1 cellular context compared by ENCODE assay signal in the genomic region with DNA sequence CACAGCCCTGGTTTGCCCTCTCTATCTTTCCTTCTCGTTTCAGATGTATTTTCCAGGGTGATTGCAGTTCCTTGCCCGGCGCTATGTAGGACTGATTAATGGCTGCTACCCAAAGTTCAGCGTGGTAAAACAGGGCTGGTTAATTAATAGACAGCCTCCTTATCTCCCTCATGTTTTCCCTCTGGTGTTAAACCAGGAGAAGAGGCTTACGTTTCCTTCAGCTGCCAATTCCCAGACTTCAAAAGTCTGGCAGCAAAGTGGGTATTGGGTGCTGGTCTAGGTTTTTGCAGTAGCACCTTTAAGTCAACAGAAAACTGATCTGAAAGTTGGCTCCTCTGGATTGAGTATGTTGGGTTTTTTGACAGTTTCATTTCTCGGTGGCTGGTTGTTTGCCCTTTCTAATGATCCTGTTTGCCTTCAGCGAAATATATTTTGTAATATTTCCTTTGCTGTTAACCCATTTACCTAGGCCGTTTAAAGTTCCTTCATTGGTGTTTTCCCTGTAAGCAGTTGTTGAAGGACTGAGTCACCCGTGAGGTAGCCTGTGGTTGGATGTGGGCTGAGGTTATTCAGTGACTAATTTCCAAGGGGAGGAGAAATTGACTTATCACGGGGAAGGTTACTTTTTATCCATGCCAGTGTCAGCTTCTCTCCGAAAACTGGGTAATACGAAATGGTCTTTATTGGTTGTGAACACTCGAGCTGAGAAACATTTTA.
TF ChIP-seq lines count a peak whose summit lies in the region.

No MANE protein-coding gene starts in this region.

TF ChIP-seq in GM12878, 131 proteins besides CTCF, POLR2A, EP300 and RAD21 (continued from another document and continues in another):
- TF ChIP-seq SPI1 (IDR thresholded peaks at IDR 0.05; ENCODE audit: borderline replicate concordance, insufficient read depth, low read depth, low read length) (peak; percentile 12; the same call in 1 of the 2 replicates), JUNB (IDR thresholded peaks at IDR 0.05) (peak; percentile 40; the same call in 1 of the 2 replicates), ZNF384 (IDR thresholded peaks at IDR 0.05; ENCODE audit: borderline replicate concordance, low read depth, low read length) (no peak), CHD1 (IDR thresholded peaks at IDR 0.05; ENCODE audit: low read depth, low read length) (no peak), RFX5 (IDR thresholded peaks at IDR 0.05; ENCODE audit: low read depth, low read length) (no peak), IRF4 (IDR thresholded peaks at IDR 0.05; ENCODE audit: low read depth, low read length) (0 out of 2 replicates have a peak, but pooled peaks have one; percentile 15), BHLHE40 (IDR thresholded peaks at IDR 0.05; ENCODE audit: borderline replicate concordance in 1 of 2, low read depth in 2 of 2, low read length in 1 of 2) (peak in 1 of 2 experiments; percentile 53; a peak in 2 of 4 replicates), KAT2A (conservative IDR thresholded peaks at IDR 0.05; ENCODE audit: control insufficient read depth, low read depth, low read length) (no peak), CBX5 (IDR thresholded peaks at IDR 0.05; ENCODE audit: low read depth) (no peak), PAX5 (IDR thresholded peaks at IDR 0.05; ENCODE audit: borderline replicate concordance, low read depth, low read length) (no peak; the same call in 1 of the 2 replicates), RCOR1 (conservative IDR thresholded peaks at IDR 0.05; ENCODE audit: low read depth, low read length) (no peak), CEBPB (IDR thresholded peaks at IDR 0.05; ENCODE audit: borderline replicate concordance in 1 of 2, low read depth in 2 of 2, low read length in 2 of 2) (no peak), STAT3 (IDR thresholded peaks at IDR 0.05; ENCODE audit: low read depth, low read length) (no peak), TAF1 (IDR thresholded peaks at IDR 0.05; ENCODE audit: borderline replicate concordance, low read depth, low read length) (no peak), MTA3 (IDR thresholded peaks at IDR 0.05; ENCODE audit: borderline replicate concordance, low read length) (no peak), SREBF1 (IDR thresholded peaks at IDR 0.05; ENCODE audit: low read length) (no peak), NBN (IDR thresholded peaks at IDR 0.05) (peak; percentile 31; the same call in 1 of the 2 replicates), CBFB (IDR thresholded peaks at IDR 0.05; ENCODE audit: low read depth) (no peak), ZNF217 (IDR thresholded peaks at IDR 0.05) (peak; percentile 34; the same call in 1 of the 2 replicates), MTA2 (IDR thresholded peaks at IDR 0.05; ENCODE audit: low read depth) (peak; percentile 79), BRCA1 (IDR thresholded peaks at IDR 0.05; ENCODE audit: low read depth, low read length) (no peak), CHD2 (IDR thresholded peaks at IDR 0.05; ENCODE audit: borderline replicate concordance, low read depth, low read length) (no peak), NR2F1 (conservative IDR thresholded peaks at IDR 0.05) (peak; percentile 69), ETV6 (conservative IDR thresholded peaks at IDR 0.05 in 1 of 2, IDR thresholded peaks at IDR 0.05 in 1 of 2; ENCODE audit: borderline replicate concordance in 1 of 2, low read depth in 1 of 2) (no peak)
- TF ChIP-seq, protein P1, sequence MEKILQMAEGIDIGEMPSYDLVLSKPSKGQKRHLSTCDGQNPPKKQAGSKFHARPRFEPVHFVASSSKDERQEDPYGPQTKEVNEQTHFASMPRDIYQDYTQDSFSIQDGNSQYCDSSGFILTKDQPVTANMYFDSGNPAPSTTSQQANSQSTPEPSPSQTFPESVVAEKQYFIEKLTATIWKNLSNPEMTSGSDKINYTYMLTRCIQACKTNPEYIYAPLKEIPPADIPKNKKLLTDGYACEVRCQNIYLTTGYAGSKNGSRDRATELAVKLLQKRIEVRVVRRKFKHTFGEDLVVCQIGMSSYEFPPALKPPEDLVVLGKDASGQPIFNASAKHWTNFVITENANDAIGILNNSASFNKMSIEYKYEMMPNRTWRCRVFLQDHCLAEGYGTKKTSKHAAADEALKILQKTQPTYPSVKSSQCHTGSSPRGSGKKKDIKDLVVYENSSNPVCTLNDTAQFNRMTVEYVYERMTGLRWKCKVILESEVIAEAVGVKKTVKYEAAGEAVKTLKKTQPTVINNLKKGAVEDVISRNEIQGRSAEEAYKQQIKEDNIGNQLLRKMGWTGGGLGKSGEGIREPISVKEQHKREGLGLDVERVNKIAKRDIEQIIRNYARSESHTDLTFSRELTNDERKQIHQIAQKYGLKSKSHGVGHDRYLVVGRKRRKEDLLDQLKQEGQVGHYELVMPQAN (conservative IDR thresholded peaks at IDR 0.05) = no peak
- TF ChIP-seq, protein P2, sequence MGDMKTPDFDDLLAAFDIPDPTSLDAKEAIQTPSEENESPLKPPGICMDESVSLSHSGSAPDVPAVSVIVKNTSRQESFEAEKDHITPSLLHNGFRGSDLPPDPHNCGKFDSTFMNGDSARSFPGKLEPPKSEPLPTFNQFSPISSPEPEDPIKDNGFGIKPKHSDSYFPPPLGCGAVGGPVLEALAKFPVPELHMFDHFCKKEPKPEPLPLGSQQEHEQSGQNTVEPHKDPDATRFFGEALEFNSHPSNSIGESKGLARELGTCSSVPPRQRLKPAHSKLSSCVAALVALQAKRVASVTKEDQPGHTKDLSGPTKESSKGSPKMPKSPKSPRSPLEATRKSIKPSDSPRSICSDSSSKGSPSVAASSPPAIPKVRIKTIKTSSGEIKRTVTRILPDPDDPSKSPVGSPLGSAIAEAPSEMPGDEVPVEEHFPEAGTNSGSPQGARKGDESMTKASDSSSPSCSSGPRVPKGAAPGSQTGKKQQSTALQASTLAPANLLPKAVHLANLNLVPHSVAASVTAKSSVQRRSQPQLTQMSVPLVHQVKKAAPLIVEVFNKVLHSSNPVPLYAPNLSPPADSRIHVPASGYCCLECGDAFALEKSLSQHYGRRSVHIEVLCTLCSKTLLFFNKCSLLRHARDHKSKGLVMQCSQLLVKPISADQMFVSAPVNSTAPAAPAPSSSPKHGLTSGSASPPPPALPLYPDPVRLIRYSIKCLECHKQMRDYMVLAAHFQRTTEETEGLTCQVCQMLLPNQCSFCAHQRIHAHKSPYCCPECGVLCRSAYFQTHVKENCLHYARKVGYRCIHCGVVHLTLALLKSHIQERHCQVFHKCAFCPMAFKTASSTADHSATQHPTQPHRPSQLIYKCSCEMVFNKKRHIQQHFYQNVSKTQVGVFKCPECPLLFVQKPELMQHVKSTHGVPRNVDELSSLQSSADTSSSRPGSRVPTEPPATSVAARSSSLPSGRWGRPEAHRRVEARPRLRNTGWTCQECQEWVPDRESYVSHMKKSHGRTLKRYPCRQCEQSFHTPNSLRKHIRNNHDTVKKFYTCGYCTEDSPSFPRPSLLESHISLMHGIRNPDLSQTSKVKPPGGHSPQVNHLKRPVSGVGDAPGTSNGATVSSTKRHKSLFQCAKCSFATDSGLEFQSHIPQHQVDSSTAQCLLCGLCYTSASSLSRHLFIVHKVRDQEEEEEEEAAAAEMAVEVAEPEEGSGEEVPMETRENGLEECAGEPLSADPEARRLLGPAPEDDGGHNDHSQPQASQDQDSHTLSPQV (IDR thresholded peaks at IDR 0.05) = no peak
- TF ChIP-seq, protein P3, sequence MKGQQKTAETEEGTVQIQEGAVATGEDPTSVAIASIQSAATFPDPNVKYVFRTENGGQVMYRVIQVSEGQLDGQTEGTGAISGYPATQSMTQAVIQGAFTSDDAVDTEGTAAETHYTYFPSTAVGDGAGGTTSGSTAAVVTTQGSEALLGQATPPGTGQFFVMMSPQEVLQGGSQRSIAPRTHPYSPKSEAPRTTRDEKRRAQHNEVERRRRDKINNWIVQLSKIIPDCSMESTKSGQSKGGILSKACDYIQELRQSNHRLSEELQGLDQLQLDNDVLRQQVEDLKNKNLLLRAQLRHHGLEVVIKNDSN (IDR thresholded peaks at IDR 0.05; ENCODE audit: borderline replicate concordance, extremely low read length, insufficient read depth, low read depth, low read length) = no peak
- TF ChIP-seq, protein P4, sequence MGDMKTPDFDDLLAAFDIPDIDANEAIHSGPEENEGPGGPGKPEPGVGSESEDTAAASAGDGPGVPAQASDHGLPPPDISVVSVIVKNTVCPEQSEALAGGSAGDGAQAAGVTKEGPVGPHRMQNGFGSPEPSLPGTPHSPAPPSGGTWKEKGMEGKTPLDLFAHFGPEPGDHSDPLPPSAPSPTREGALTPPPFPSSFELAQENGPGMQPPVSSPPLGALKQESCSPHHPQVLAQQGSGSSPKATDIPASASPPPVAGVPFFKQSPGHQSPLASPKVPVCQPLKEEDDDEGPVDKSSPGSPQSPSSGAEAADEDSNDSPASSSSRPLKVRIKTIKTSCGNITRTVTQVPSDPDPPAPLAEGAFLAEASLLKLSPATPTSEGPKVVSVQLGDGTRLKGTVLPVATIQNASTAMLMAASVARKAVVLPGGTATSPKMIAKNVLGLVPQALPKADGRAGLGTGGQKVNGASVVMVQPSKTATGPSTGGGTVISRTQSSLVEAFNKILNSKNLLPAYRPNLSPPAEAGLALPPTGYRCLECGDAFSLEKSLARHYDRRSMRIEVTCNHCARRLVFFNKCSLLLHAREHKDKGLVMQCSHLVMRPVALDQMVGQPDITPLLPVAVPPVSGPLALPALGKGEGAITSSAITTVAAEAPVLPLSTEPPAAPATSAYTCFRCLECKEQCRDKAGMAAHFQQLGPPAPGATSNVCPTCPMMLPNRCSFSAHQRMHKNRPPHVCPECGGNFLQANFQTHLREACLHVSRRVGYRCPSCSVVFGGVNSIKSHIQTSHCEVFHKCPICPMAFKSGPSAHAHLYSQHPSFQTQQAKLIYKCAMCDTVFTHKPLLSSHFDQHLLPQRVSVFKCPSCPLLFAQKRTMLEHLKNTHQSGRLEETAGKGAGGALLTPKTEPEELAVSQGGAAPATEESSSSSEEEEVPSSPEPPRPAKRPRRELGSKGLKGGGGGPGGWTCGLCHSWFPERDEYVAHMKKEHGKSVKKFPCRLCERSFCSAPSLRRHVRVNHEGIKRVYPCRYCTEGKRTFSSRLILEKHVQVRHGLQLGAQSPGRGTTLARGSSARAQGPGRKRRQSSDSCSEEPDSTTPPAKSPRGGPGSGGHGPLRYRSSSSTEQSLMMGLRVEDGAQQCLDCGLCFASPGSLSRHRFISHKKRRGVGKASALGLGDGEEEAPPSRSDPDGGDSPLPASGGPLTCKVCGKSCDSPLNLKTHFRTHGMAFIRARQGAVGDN (IDR thresholded peaks at IDR 0.05) = no peak
- TF ChIP-seq, protein P5, sequence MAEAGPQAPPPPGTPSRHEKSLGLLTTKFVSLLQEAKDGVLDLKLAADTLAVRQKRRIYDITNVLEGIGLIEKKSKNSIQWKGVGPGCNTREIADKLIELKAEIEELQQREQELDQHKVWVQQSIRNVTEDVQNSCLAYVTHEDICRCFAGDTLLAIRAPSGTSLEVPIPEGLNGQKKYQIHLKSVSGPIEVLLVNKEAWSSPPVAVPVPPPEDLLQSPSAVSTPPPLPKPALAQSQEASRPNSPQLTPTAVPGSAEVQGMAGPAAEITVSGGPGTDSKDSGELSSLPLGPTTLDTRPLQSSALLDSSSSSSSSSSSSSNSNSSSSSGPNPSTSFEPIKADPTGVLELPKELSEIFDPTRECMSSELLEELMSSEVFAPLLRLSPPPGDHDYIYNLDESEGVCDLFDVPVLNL (IDR thresholded peaks at IDR 0.05; ENCODE audit: low read depth, low read length) = no peak
- TF ChIP-seq, protein P6, sequence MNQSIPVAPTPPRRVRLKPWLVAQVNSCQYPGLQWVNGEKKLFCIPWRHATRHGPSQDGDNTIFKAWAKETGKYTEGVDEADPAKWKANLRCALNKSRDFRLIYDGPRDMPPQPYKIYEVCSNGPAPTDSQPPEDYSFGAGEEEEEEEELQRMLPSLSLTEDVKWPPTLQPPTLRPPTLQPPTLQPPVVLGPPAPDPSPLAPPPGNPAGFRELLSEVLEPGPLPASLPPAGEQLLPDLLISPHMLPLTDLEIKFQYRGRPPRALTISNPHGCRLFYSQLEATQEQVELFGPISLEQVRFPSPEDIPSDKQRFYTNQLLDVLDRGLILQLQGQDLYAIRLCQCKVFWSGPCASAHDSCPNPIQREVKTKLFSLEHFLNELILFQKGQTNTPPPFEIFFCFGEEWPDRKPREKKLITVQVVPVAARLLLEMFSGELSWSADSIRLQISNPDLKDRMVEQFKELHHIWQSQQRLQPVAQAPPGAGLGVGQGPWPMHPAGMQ (IDR thresholded peaks at IDR 0.05; ENCODE audit: borderline replicate concordance) = no peak
- TF ChIP-seq, protein P7, sequence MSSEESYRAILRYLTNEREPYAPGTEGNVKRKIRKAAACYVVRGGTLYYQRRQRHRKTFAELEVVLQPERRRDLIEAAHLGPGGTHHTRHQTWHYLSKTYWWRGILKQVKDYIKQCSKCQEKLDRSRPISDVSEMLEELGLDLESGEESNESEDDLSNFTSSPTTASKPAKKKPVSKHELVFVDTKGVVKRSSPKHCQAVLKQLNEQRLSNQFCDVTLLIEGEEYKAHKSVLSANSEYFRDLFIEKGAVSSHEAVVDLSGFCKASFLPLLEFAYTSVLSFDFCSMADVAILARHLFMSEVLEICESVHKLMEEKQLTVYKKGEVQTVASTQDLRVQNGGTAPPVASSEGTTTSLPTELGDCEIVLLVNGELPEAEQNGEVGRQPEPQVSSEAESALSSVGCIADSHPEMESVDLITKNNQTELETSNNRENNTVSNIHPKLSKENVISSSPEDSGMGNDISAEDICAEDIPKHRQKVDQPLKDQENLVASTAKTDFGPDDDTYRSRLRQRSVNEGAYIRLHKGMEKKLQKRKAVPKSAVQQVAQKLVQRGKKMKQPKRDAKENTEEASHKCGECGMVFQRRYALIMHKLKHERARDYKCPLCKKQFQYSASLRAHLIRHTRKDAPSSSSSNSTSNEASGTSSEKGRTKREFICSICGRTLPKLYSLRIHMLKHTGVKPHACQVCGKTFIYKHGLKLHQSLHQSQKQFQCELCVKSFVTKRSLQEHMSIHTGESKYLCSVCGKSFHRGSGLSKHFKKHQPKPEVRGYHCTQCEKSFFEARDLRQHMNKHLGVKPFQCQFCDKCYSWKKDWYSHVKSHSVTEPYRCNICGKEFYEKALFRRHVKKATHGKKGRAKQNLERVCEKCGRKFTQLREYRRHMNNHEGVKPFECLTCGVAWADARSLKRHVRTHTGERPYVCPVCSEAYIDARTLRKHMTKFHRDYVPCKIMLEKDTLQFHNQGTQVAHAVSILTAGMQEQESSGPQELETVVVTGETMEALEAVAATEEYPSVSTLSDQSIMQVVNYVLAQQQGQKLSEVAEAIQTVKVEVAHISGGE (CRISPR knock-in tag; IDR thresholded peaks at IDR 0.05) = no peak
- TF ChIP-seq, protein P8, sequence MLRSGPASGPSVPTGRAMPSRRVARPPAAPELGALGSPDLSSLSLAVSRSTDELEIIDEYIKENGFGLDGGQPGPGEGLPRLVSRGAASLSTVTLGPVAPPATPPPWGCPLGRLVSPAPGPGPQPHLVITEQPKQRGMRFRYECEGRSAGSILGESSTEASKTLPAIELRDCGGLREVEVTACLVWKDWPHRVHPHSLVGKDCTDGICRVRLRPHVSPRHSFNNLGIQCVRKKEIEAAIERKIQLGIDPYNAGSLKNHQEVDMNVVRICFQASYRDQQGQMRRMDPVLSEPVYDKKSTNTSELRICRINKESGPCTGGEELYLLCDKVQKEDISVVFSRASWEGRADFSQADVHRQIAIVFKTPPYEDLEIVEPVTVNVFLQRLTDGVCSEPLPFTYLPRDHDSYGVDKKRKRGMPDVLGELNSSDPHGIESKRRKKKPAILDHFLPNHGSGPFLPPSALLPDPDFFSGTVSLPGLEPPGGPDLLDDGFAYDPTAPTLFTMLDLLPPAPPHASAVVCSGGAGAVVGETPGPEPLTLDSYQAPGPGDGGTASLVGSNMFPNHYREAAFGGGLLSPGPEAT (IDR thresholded peaks at IDR 0.05; ENCODE audit: low read depth) = peak; percentile 52; the same call in 1 of the 2 replicates
